Comparison of ENCODE assay signal across 1 cellular context in the genomic region with DNA sequence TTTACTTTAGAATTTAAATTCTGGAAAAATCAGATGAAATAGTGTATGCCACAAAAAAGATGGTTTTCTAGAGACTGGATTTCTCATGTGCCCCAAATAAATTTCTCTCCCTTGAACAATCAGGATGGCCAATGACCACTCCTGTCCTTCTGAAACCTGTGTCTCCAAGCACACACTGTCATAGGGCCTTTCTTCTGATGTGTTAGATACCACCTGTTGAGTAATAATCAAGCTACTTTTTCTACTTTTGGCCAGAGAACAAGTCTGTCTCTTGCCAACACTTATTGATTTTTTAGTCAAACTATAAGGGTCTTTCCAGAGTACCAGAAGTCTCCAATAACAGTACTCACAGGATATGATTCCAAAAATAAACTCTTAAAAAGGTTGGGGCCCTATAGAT.
TF ChIP-seq lines count a peak whose summit lies in the region.

No MANE protein-coding gene starts in this region.

TF ChIP-seq in HepG2, 621 proteins besides CTCF, POLR2A, EP300 and RAD21:
- TF ChIP-seq ZNF841 (CRISPR knock-in tag; IDR thresholded peaks at IDR 0.05; ENCODE audit: borderline replicate concordance) (no peak), TCF7L2 (IDR thresholded peaks at IDR 0.05; ENCODE audit: low read depth, low read length) (no peak), ARNT (IDR thresholded peaks at IDR 0.05) (no peak), ZFP1 (CRISPR knock-in tag; IDR thresholded peaks at IDR 0.05) (no peak), ARID2 (CRISPR knock-in tag; IDR thresholded peaks at IDR 0.05; ENCODE audit: borderline replicate concordance) (no peak), JUN (CRISPR knock-in tag; IDR thresholded peaks at IDR 0.05) (no peak), MXI1 (IDR thresholded peaks at IDR 0.05; ENCODE audit: borderline replicate concordance, low read depth, low read length) (no peak), NBN (conservative IDR thresholded peaks at IDR 0.05) (no peak), TEAD2 (CRISPR knock-in tag; IDR thresholded peaks at IDR 0.05) (no peak), TARDBP (CRISPR knock-in tag; IDR thresholded peaks at IDR 0.05) (no peak), ELK4 (CRISPR knock-in tag; IDR thresholded peaks at IDR 0.05; ENCODE audit: borderline replicate concordance) (no peak), SALL1 (CRISPR knock-in tag; IDR thresholded peaks at IDR 0.05) (no peak), RNF2 (conservative IDR thresholded peaks at IDR 0.05; ENCODE audit: low read depth) (no peak), MTERF4 (CRISPR knock-in tag; IDR thresholded peaks at IDR 0.05) (no peak), HDAC1 (CRISPR knock-in tag; IDR thresholded peaks at IDR 0.05) (no peak), CERS6 (CRISPR knock-in tag; IDR thresholded peaks at IDR 0.05) (no peak), MATR3 (CRISPR knock-in tag; IDR thresholded peaks at IDR 0.05) (no peak)
- TF ChIP-seq, protein P1, sequence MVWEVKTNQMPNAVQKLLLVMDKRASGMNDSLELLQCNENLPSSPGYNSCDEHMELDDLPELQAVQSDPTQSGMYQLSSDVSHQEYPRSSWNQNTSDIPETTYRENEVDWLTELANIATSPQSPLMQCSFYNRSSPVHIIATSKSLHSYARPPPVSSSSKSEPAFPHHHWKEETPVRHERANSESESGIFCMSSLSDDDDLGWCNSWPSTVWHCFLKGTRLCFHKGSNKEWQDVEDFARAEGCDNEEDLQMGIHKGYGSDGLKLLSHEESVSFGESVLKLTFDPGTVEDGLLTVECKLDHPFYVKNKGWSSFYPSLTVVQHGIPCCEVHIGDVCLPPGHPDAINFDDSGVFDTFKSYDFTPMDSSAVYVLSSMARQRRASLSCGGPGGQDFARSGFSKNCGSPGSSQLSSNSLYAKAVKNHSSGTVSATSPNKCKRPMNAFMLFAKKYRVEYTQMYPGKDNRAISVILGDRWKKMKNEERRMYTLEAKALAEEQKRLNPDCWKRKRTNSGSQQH (CRISPR knock-in tag; IDR thresholded peaks at IDR 0.05; ENCODE audit: low read depth): no peak
- TF ChIP-seq, protein P2, sequence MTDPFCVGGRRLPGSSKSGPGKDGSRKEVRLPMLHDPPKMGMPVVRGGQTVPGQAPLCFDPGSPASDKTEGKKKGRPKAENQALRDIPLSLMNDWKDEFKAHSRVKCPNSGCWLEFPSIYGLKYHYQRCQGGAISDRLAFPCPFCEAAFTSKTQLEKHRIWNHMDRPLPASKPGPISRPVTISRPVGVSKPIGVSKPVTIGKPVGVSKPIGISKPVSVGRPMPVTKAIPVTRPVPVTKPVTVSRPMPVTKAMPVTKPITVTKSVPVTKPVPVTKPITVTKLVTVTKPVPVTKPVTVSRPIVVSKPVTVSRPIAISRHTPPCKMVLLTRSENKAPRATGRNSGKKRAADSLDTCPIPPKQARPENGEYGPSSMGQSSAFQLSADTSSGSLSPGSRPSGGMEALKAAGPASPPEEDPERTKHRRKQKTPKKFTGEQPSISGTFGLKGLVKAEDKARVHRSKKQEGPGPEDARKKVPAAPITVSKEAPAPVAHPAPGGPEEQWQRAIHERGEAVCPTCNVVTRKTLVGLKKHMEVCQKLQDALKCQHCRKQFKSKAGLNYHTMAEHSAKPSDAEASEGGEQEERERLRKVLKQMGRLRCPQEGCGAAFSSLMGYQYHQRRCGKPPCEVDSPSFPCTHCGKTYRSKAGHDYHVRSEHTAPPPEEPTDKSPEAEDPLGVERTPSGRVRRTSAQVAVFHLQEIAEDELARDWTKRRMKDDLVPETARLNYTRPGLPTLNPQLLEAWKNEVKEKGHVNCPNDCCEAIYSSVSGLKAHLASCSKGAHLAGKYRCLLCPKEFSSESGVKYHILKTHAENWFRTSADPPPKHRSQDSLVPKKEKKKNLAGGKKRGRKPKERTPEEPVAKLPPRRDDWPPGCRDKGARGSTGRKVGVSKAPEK (CRISPR knock-in tag; IDR thresholded peaks at IDR 0.05; ENCODE audit: borderline replicate concordance): no peak
- TF ChIP-seq, protein P3, sequence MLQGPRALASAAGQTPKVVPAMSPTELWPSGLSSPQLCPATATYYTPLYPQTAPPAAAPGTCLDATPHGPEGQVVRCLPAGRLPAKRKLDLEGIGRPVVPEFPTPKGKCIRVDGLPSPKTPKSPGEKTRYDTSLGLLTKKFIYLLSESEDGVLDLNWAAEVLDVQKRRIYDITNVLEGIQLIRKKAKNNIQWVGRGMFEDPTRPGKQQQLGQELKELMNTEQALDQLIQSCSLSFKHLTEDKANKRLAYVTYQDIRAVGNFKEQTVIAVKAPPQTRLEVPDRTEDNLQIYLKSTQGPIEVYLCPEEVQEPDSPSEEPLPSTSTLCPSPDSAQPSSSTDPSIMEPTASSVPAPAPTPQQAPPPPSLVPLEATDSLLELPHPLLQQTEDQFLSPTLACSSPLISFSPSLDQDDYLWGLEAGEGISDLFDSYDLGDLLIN (CRISPR knock-in tag; IDR thresholded peaks at IDR 0.05; ENCODE audit: borderline replicate concordance): no peak
